1 cellular context compared by ENCODE assay signal in the genomic region with DNA sequence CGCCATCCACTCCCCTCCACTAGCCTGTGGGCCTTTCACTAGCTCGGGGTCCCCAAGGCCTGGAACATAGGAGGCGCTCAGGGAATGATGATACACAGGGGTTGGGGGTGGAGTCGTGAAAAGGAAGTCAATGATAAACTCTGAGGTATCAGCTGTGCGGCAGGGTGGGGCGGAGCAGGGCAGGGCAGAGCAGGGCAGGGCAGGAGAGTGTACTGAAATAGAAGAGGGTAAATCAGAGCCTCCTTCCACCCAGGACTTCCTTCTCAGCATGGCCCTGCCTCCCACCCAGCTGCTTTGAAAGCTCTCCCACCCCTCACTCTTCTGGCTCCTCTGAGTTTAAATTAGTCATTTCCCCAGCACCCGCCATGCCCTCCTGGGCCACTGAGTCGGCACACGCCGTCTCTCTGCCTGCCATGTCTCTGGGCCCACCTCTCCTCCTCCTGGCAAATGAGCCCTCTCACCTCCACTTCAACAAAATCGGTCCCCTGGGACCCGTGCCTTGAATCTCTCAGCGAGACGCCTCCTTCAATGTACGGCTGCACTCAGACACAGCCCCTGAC.
TF ChIP-seq lines count a peak whose summit lies in the region.

No MANE protein-coding gene starts in this region.

TF ChIP-seq in K562, 482 proteins besides CTCF, POLR2A, EP300 and RAD21 (continued from another document and continues in another):
- no peak for TF ChIP-seq CEBPG (CRISPR knock-in tag; IDR thresholded peaks at IDR 0.05)
- TF ChIP-seq CEBPG (tag; conservative IDR thresholded peaks at IDR 0.05 in 1 of 2, IDR thresholded peaks at IDR 0.05 in 1 of 2), result no peak
- TF ChIP-seq KAT2B (IDR thresholded peaks at IDR 0.05; ENCODE audit: low read depth, low read length), result no peak
- TF ChIP-seq, protein P1, sequence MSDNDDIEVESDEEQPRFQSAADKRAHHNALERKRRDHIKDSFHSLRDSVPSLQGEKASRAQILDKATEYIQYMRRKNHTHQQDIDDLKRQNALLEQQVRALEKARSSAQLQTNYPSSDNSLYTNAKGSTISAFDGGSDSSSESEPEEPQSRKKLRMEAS (CRISPR knock-in tag; IDR thresholded peaks at IDR 0.05), result no peak
- TF ChIP-seq KLF6 (CRISPR knock-in tag; IDR thresholded peaks at IDR 0.05; ENCODE audit: borderline replicate concordance), result no peak
- peak; percentile 72; the same call in 1 of the 2 replicates for TF ChIP-seq ZBTB7A (IDR thresholded peaks at IDR 0.05; ENCODE audit: borderline replicate concordance, control insufficient read depth, low read depth, low read length)
- TF ChIP-seq, protein P2, sequence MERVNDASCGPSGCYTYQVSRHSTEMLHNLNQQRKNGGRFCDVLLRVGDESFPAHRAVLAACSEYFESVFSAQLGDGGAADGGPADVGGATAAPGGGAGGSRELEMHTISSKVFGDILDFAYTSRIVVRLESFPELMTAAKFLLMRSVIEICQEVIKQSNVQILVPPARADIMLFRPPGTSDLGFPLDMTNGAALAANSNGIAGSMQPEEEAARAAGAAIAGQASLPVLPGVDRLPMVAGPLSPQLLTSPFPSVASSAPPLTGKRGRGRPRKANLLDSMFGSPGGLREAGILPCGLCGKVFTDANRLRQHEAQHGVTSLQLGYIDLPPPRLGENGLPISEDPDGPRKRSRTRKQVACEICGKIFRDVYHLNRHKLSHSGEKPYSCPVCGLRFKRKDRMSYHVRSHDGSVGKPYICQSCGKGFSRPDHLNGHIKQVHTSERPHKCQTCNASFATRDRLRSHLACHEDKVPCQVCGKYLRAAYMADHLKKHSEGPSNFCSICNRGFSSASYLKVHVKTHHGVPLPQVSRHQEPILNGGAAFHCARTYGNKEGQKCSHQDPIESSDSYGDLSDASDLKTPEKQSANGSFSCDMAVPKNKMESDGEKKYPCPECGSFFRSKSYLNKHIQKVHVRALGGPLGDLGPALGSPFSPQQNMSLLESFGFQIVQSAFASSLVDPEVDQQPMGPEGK (CRISPR knock-in tag; IDR thresholded peaks at IDR 0.05; ENCODE audit: borderline replicate concordance), result no peak
- TF ChIP-seq, protein P3, sequence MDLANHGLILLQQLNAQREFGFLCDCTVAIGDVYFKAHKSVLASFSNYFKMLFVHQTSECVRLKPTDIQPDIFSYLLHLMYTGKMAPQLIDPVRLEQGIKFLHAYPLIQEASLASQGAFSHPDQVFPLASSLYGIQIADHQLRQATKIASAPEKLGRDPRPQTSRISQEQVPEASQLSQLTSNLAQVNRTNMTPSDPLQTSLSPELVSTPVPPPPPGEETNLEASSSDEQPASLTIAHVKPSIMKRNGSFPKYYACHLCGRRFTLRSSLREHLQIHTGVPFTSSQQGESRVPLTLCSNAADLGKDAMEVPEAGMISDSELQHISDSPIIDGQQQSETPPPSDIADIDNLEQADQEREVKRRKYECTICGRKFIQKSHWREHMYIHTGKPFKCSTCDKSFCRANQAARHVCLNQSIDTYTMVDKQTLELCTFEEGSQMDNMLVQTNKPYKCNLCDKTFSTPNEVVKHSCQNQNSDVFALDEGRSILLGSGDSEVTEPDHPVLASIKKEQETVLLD (IDR thresholded peaks at IDR 0.05), result no peak
- 0 out of 2 replicates have a peak, but pooled peaks have one; percentile 66 for TF ChIP-seq MYNN (IDR thresholded peaks at IDR 0.05)
- no peak for TF ChIP-seq MYNN (CRISPR knock-in tag; IDR thresholded peaks at IDR 0.05)
- 0 out of 2 replicates have a peak, but pooled peaks have one; percentile 60 for TF ChIP-seq HDGF (IDR thresholded peaks at IDR 0.05)
- TF ChIP-seq FOXK2 (conservative IDR thresholded peaks at IDR 0.05 in 1 of 2, IDR thresholded peaks at IDR 0.05 in 1 of 2; ENCODE audit: low read depth in 2 of 2), result peak; percentile 58 to 79; a peak in 2 of 4 replicates
- TF ChIP-seq L3MBTL2 (IDR thresholded peaks at IDR 0.05), result no peak
- no peak; the same call in 1 of the 2 replicates for TF ChIP-seq JUND (IDR thresholded peaks at IDR 0.05; ENCODE audit: borderline replicate concordance, low read depth, low read length)
- TF ChIP-seq JUND (tag; IDR thresholded peaks at IDR 0.05; ENCODE audit: borderline replicate concordance, low read depth, low read length), result peak; percentile 12; the same call in 1 of the 3 replicates
- peak in 1 of 2 experiments; percentile 18; a peak in 1 of 4 replicates for TF ChIP-seq KDM1A (IDR thresholded peaks at IDR 0.05)
- TF ChIP-seq HDAC1 (IDR thresholded peaks at IDR 0.05), result peak in 1 of 2 experiments; percentile 89; a peak in 2 of 4 replicates
- no peak for TF ChIP-seq RBM34 (IDR thresholded peaks at IDR 0.05; ENCODE audit: borderline replicate concordance, insufficient read depth, low read length)
- TF ChIP-seq, protein P4, sequence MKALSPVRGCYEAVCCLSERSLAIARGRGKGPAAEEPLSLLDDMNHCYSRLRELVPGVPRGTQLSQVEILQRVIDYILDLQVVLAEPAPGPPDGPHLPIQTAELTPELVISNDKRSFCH (CRISPR knock-in tag; IDR thresholded peaks at IDR 0.05), result no peak
- TF ChIP-seq, protein P4 (tag; IDR thresholded peaks at IDR 0.05), result 0 out of 2 replicates have a peak, but pooled peaks have one; percentile 14
- TF ChIP-seq, protein P5, sequence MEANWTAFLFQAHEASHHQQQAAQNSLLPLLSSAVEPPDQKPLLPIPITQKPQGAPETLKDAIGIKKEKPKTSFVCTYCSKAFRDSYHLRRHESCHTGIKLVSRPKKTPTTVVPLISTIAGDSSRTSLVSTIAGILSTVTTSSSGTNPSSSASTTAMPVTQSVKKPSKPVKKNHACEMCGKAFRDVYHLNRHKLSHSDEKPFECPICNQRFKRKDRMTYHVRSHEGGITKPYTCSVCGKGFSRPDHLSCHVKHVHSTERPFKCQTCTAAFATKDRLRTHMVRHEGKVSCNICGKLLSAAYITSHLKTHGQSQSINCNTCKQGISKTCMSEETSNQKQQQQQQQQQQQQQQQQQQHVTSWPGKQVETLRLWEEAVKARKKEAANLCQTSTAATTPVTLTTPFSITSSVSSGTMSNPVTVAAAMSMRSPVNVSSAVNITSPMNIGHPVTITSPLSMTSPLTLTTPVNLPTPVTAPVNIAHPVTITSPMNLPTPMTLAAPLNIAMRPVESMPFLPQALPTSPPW (CRISPR knock-in tag; IDR thresholded peaks at IDR 0.05), result peak; percentile 76
- TF ChIP-seq, protein P6, sequence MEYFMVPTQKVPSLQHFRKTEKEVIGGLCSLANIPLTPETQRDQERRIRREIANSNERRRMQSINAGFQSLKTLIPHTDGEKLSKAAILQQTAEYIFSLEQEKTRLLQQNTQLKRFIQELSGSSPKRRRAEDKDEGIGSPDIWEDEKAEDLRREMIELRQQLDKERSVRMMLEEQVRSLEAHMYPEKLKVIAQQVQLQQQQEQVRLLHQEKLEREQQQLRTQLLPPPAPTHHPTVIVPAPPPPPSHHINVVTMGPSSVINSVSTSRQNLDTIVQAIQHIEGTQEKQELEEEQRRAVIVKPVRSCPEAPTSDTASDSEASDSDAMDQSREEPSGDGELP (CRISPR knock-in tag; IDR thresholded peaks at IDR 0.05; ENCODE audit: borderline replicate concordance), result peak; percentile 99
- TF ChIP-seq ZNF76 (CRISPR knock-in tag; IDR thresholded peaks at IDR 0.05; ENCODE audit: borderline replicate concordance), result no peak
- TF ChIP-seq CCNT2 (IDR thresholded peaks at IDR 0.05; ENCODE audit: borderline replicate concordance, extremely low read depth, insufficient read length, low read depth, low read length), result no peak
- TF ChIP-seq RB1 (IDR thresholded peaks at IDR 0.05; ENCODE audit: low read depth), result peak; percentile 6; the same call in 1 of the 2 replicates
- peak; percentile 54 for TF ChIP-seq ARID1B (IDR thresholded peaks at IDR 0.05)
- TF ChIP-seq, protein P7, sequence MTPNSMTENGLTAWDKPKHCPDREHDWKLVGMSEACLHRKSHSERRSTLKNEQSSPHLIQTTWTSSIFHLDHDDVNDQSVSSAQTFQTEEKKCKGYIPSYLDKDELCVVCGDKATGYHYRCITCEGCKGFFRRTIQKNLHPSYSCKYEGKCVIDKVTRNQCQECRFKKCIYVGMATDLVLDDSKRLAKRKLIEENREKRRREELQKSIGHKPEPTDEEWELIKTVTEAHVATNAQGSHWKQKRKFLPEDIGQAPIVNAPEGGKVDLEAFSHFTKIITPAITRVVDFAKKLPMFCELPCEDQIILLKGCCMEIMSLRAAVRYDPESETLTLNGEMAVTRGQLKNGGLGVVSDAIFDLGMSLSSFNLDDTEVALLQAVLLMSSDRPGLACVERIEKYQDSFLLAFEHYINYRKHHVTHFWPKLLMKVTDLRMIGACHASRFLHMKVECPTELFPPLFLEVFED (CRISPR knock-in tag; conservative IDR thresholded peaks at IDR 0.05), result 0 out of 2 replicates have a peak, but pooled peaks have one; percentile 17
- TF ChIP-seq, protein P8, sequence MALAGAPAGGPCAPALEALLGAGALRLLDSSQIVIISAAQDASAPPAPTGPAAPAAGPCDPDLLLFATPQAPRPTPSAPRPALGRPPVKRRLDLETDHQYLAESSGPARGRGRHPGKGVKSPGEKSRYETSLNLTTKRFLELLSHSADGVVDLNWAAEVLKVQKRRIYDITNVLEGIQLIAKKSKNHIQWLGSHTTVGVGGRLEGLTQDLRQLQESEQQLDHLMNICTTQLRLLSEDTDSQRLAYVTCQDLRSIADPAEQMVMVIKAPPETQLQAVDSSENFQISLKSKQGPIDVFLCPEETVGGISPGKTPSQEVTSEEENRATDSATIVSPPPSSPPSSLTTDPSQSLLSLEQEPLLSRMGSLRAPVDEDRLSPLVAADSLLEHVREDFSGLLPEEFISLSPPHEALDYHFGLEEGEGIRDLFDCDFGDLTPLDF (CRISPR knock-in tag; IDR thresholded peaks at IDR 0.05), result peak; percentile 31; the same call in 1 of the 2 replicates
- TF ChIP-seq ELF4 (CRISPR knock-in tag; IDR thresholded peaks at IDR 0.05), result 0 out of 2 replicates have a peak, but pooled peaks have one; percentile 47
- TF ChIP-seq SIN3A (IDR thresholded peaks at IDR 0.05; ENCODE audit: borderline replicate concordance in 2 of 2, control insufficient read depth in 1 of 2, low read depth in 2 of 2, low read length in 2 of 2), result peak; percentile 73 to 94; a peak in 2 of 4 replicates
- peak; percentile 52; the same call in 1 of the 2 replicates for TF ChIP-seq HDAC2 (IDR thresholded peaks at IDR 0.05)
- no peak for TF ChIP-seq HEY1 (CRISPR knock-in tag; IDR thresholded peaks at IDR 0.05; ENCODE audit: borderline replicate concordance)
- TF ChIP-seq, protein P9, sequence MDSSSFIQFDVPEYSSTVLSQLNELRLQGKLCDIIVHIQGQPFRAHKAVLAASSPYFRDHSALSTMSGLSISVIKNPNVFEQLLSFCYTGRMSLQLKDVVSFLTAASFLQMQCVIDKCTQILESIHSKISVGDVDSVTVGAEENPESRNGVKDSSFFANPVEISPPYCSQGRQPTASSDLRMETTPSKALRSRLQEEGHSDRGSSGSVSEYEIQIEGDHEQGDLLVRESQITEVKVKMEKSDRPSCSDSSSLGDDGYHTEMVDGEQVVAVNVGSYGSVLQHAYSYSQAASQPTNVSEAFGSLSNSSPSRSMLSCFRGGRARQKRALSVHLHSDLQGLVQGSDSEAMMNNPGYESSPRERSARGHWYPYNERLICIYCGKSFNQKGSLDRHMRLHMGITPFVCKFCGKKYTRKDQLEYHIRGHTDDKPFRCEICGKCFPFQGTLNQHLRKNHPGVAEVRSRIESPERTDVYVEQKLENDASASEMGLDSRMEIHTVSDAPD (CRISPR knock-in tag; IDR thresholded peaks at IDR 0.05), result no peak
- no peak for TF ChIP-seq SMC3 (conservative IDR thresholded peaks at IDR 0.05; ENCODE audit: insufficient read depth, low read depth, low read length)
- TF ChIP-seq HNRNPL (IDR thresholded peaks at IDR 0.05; ENCODE audit: low read depth, low read length), result 0 out of 2 replicates have a peak, but pooled peaks have one; percentile 29
- TF ChIP-seq RBM39 (optimal IDR thresholded peaks at IDR 0.05; ENCODE audit: low read depth, low read length), result no peak
- TF ChIP-seq ZNF780A (CRISPR knock-in tag; IDR thresholded peaks at IDR 0.05), result no peak
- TF ChIP-seq TFAM (CRISPR knock-in tag; conservative IDR thresholded peaks at IDR 0.05), result no peak
- TF ChIP-seq SPI1 (IDR thresholded peaks at IDR 0.05; ENCODE audit: borderline replicate concordance, low read depth, low read length), result peak; percentile 80
- TF ChIP-seq, protein P10, sequence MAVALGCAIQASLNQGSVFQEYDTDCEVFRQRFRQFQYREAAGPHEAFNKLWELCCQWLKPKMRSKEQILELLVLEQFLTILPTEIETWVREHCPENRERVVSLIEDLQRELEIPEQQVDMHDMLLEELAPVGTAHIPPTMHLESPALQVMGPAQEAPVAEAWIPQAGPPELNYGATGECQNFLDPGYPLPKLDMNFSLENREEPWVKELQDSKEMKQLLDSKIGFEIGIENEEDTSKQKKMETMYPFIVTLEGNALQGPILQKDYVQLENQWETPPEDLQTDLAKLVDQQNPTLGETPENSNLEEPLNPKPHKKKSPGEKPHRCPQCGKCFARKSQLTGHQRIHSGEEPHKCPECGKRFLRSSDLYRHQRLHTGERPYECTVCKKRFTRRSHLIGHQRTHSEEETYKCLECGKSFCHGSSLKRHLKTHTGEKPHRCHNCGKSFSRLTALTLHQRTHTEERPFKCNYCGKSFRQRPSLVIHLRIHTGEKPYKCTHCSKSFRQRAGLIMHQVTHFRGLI (CRISPR knock-in tag; IDR thresholded peaks at IDR 0.05), result no peak
- 0 out of 2 replicates have a peak, but pooled peaks have one; percentile 22 for TF ChIP-seq SMARCE1 (IDR thresholded peaks at IDR 0.05)
- peak; percentile 26; the same call in 1 of the 2 replicates for TF ChIP-seq PHF21A (IDR thresholded peaks at IDR 0.05; ENCODE audit: borderline replicate concordance, low read depth)
- no peak for TF ChIP-seq PHB (CRISPR knock-in tag; IDR thresholded peaks at IDR 0.05)
- TF ChIP-seq, protein P11, sequence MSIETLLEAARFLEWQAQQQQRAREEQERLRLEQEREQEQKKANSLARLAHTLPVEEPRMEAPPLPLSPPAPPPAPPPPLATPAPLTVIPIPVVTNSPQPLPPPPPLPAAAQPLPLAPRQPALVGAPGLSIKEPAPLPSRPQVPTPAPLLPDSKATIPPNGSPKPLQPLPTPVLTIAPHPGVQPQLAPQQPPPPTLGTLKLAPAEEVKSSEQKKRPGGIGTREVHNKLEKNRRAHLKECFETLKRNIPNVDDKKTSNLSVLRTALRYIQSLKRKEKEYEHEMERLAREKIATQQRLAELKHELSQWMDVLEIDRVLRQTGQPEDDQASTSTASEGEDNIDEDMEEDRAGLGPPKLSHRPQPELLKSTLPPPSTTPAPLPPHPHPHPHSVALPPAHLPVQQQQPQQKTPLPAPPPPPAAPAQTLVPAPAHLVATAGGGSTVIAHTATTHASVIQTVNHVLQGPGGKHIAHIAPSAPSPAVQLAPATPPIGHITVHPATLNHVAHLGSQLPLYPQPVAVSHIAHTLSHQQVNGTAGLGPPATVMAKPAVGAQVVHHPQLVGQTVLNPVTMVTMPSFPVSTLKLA (conservative IDR thresholded peaks at IDR 0.05), result peak in 1 of 2 experiments; percentile 66; a peak in 2 of 4 replicates
- no peak for TF ChIP-seq TGIF2 (CRISPR knock-in tag; IDR thresholded peaks at IDR 0.05)
- no peak for TF ChIP-seq ZNF175 (CRISPR knock-in tag; IDR thresholded peaks at IDR 0.05; ENCODE audit: low read depth)
- TF ChIP-seq DACH1 (IDR thresholded peaks at IDR 0.05; ENCODE audit: partially characterized antibody), result peak; percentile 95
- TF ChIP-seq, protein P12, sequence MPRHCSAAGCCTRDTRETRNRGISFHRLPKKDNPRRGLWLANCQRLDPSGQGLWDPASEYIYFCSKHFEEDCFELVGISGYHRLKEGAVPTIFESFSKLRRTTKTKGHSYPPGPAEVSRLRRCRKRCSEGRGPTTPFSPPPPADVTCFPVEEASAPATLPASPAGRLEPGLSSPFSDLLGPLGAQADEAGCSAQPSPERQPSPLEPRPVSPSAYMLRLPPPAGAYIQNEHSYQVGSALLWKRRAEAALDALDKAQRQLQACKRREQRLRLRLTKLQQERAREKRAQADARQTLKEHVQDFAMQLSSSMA (CRISPR knock-in tag; IDR thresholded peaks at IDR 0.05), result no peak
- peak; percentile 66; the same call in 1 of the 2 replicates for TF ChIP-seq CREM (IDR thresholded peaks at IDR 0.05; ENCODE audit: low read depth)
